10 cellular contexts compared by ENCODE assay signal in genomic region chr4:36338973-36339372, GRCh38. TPM values are rescaled to one million over a fixed set of nuclear protein-coding genes. Genes with fewer than 3 reads are reported as not detected.
"Had no signal": no experiment of that assay in that cellular context is flagged by ENCODE, and none has a peak within 500 bp of the region (broad histone marks: within the 10 kb centered on the region; RNA-seq: fewer than 3 reads in every experiment).

No MANE protein-coding gene starts in this region.

- H3K27ac ChIP-seq: GM23248 had no signal

- H2AFZ ChIP-seq: GM23248 had no signal

- FAIRE-seq: HTR-8/SVneo had no signal

- H3K4me1 ChIP-seq: HAP-1 had no signal

- H3K9ac ChIP-seq: GM23248 had no signal

- DNase-seq: GM23248, GOT3, H7, HFFc6, KG1 had no signal

- H3K4me3 ChIP-seq: GM23248, HAP-1 had no signal

- H3K36me3 ChIP-seq: HAP-1 had no signal

- ATAC-seq: HCT116 had no signal

- H3K9me3 ChIP-seq: HAP-1 had no signal

RNA-seq across cellular contexts. Expression of gene DTHD1, which starts 57.6 kb away (rescaled TPM):
- total RNA-seq: GM23248, H4, H7, HFFc6 had no signal
- polyA plus RNA-seq: GM23248, IgD-negative memory B cell had no signal
